In genomic region chr15:52788099-52788986, GRCh38 we compare ENCODE assay signal across 13 cellular contexts. TPM values are rescaled to one million over a fixed set of nuclear protein-coding genes. Genes with fewer than 3 reads are reported as not detected.
A peak's percentile ranks its signal among the peaks of the same experiment; 100 is the strongest.
DNase-seq lines count a peak whose midpoint lies in the region; ATAC-seq lines count a peak whose summit lies in the region.
"Had no signal": no experiment of that assay in that cellular context is flagged by ENCODE, and none has a peak within 500 bp of the region (broad histone marks: within the 10 kb centered on the region; RNA-seq: fewer than 3 reads in every experiment).

No MANE protein-coding gene starts in this region.

- no peak overlapping the region for H3K27ac ChIP-seq in ectodermal cell (ENCODE audit: insufficient read depth, low read depth, low read length, poor library complexity, severe bottlenecking)
- H3K27ac ChIP-seq: neutrophil, SJSA1 had no signal

- peaks cover 86% of the 10 kb centered on the region for H3K27me3 Mint-ChIP-seq in T-helper 2 cell treated with Interferon-gamma antibody and Interleukin-4, amounts not matched to agents 5 μg/mL and 100 μg/mL, for 36 hours (ENCODE audit: low read depth)

- WGBS in ectodermal cell, 2 experiments, result 3% methylated on average over 58 of the region's 58 CpGs

- H3K9me3 Mint-ChIP-seq in T-helper 2 cell treated with Interferon-gamma antibody and Interleukin-4, amounts not matched to agents 5 μg/mL and 100 μg/mL, for 36 hours, result no peaks in the 10 kb centered on the region
- H3K9me3 Mint-ChIP-seq: activated CD4-positive, alpha-beta memory T cell treated with anti-CD3 and anti-CD28 coated beads, Interleukin-2, amount 10 ng/mL, durations not matched to agents 7 days and 5 days had no signal

- peaks cover 3% of the 10 kb centered on the region for H3K4me1 Mint-ChIP-seq in T-helper 2 cell treated with Interferon-gamma antibody and Interleukin-4, amounts not matched to agents 5 μg/mL and 100 μg/mL, for 36 hours (ENCODE audit: low read depth)

- ATAC-seq in GM19463 (IDR thresholded peaks at IDR 0.05; ENCODE audit: unreplicated experiment) (no peak), GM18868 (IDR thresholded peaks at IDR 0.05; ENCODE audit: unreplicated experiment) (no peak), HG02571 (IDR thresholded peaks at IDR 0.05; ENCODE audit: unreplicated experiment) (no peak)
- ATAC-seq: stimulated activated naive CD8-positive, alpha-beta T cell treated with anti-CD3 and anti-CD28 coated beads, Interleukin-15, Interleukin-2, amounts not matched to agents 100 U/mL and 50 U/mL, for 24 hours had no signal

- H3K4me3 Mint-ChIP-seq in T-helper 2 cell treated with Interferon-gamma antibody and Interleukin-4, amounts not matched to agents 5 μg/mL and 100 μg/mL, for 36 hours, result peak overlapping the region; percentile 76

- H3K36me3 ChIP-seq in ectodermal cell (ENCODE audit: control insufficient read depth, insufficient read depth, low read length) (no peaks in the 10 kb centered on the region), neuron (ENCODE audit: insufficient read depth, low read length) (no peaks in the 10 kb centered on the region)
- H3K36me3 ChIP-seq: neutrophil, SJSA1 had no signal

- DNase-seq in T-helper 2 cell treated with Interferon-gamma antibody and Interleukin-4, amounts not matched to agents 5 μg/mL and 100 μg/mL, for 36 hours (ENCODE audit: low spot score), result no peak
- no peak for DNase-seq in T-helper 2 cell
- peak; percentile 50 for DNase-seq in HuH-7 (ENCODE audit: low spot score)
- DNase-seq: activated CD4-positive, alpha-beta memory T cell treated with anti-CD3 and anti-CD28 coated beads, Interleukin-2, amount 10 ng/mL, durations not matched to agents 7 days and 5 days; HCEC 1CT; stimulated activated naive CD8-positive, alpha-beta T cell treated with anti-CD3 and anti-CD28 coated beads, Interleukin-15, Interleukin-2, amounts not matched to agents 100 U/mL and 50 U/mL, for 24 hours had no signal

- H3K27ac Mint-ChIP-seq in T-helper 2 cell treated with Interferon-gamma antibody and Interleukin-4, amounts not matched to agents 5 μg/mL and 100 μg/mL, for 36 hours, result no peak overlapping the region
- H3K27ac Mint-ChIP-seq: activated CD4-positive, alpha-beta memory T cell treated with anti-CD3 and anti-CD28 coated beads, Interleukin-2, amount 10 ng/mL, durations not matched to agents 7 days and 5 days had no signal

- H3K4me1 ChIP-seq in ectodermal cell (ENCODE audit: control insufficient read depth, insufficient read depth, low read length), result peaks cover 54% of the 10 kb centered on the region
- peaks cover 50% of the 10 kb centered on the region for H3K4me1 ChIP-seq in neuron (ENCODE audit: insufficient read depth, low read length)

- H3K9me3 ChIP-seq in ectodermal cell (ENCODE audit: control insufficient read depth, low read length) (no peaks in the 10 kb centered on the region), neuron (ENCODE audit: low read length) (no peaks in the 10 kb centered on the region)
- H3K9me3 ChIP-seq: neutrophil had no signal

- H3K36me3 Mint-ChIP-seq in T-helper 2 cell treated with Interferon-gamma antibody and Interleukin-4, amounts not matched to agents 5 μg/mL and 100 μg/mL, for 36 hours (ENCODE audit: low read depth), result no peaks in the 10 kb centered on the region

- H3K4me3 ChIP-seq in ectodermal cell (ENCODE audit: insufficient read depth, low read depth, low read length) (peak overlapping the region; percentile 24), neuron (ENCODE audit: low read length) (peak overlapping the region; percentile 63)
- H3K4me3 ChIP-seq: SJSA1 had no signal

- H3K27me3 ChIP-seq in ectodermal cell (ENCODE audit: control insufficient read depth, insufficient read depth, low read length, poor library complexity, severe bottlenecking) (peaks cover 100% of the 10 kb centered on the region), neuron (ENCODE audit: insufficient read depth, low read length) (peaks cover 76% of the 10 kb centered on the region)

- H2AFZ ChIP-seq in neuron (ENCODE audit: low read depth, low read length), result no peak overlapping the region

RNA-seq across cellular contexts. Expression of gene ONECUT1, which starts 1.8 kb away (rescaled TPM):
- 1.7 TPM for polyA plus RNA-seq in ectodermal cell (2013, experiment 1 of 4)
- polyA plus RNA-seq in ectodermal cell (2013, experiment 2 of 4), result 1.9 TPM
- polyA plus RNA-seq in ectodermal cell (2013, experiment 3 of 4), result 4.2 TPM
- 2.4 TPM for polyA plus RNA-seq in ectodermal cell (2013, experiment 4 of 4)
